Comparison of ENCODE assay signal across 23 cellular contexts in the genomic region with DNA sequence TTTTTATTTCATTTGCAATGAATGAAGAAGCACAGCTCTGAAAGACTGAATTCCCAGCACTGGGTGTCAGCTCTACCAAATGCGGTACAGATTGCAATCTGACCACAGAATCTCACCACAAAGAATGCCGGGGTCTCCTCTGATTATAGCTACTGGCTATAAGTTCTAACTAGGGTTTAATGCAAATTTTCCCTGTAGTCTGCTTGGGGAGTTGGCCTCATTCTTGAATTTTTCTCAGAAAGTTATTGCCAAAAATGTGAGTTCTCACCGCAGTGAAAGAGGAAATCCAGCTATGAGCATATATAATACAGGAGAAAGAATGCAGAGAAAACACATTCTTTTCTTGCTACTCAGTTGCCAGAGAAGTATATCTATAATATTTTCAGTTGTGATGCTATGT.
DNase-seq lines count a peak whose midpoint lies in the region; ATAC-seq and TF ChIP-seq lines count a peak whose summit lies in the region.
"Had no signal": no experiment of that assay in that cellular context is flagged by ENCODE, and none has a peak within 500 bp of the region (broad histone marks: within the 10 kb centered on the region; RNA-seq: fewer than 3 reads in every experiment).

No MANE protein-coding gene starts in this region.

- no peaks in the 10 kb centered on the region for H3K79me2 ChIP-seq in osteoblast (ENCODE audit: insufficient read depth, low read length)

- no peaks in the 10 kb centered on the region for H3K4me1 ChIP-seq in osteoblast (ENCODE audit: insufficient read depth, low read length)
- no peaks in the 10 kb centered on the region for H3K4me1 ChIP-seq in mucosa of descending colon (ENCODE audit: low read depth)
- H3K4me1 ChIP-seq: ascending aorta, neural progenitor cell, testis had no signal

- H3K9me3 ChIP-seq in osteoblast (ENCODE audit: low read depth, low read length), result no peaks in the 10 kb centered on the region
- H3K9me3 ChIP-seq in mucosa of descending colon, result peaks cover 2% of the 10 kb centered on the region
- H3K9me3 ChIP-seq: ascending aorta, testis had no signal

- TF ChIP-seq CTCF in choroid plexus epithelial cell (conservative IDR thresholded peaks at IDR 0.05; ENCODE audit: low read depth, low read length) (no peak), osteoblast (IDR thresholded peaks at IDR 0.05; ENCODE audit: extremely low read depth, low read depth, low read length) (no peak), mucosa of descending colon (IDR thresholded peaks at IDR 0.05) (no peak)

- ATAC-seq in HG03095 (IDR thresholded peaks at IDR 0.05; ENCODE audit: unreplicated experiment) (no peak), GM19463 (IDR thresholded peaks at IDR 0.05; ENCODE audit: unreplicated experiment) (no peak), mucosa of descending colon (no peak)
- ATAC-seq: CD8-positive, alpha-beta T cell; WTC11 had no signal

- no peaks in the 10 kb centered on the region for H3K36me3 ChIP-seq in osteoblast (ENCODE audit: insufficient read depth, low read length)
- no peaks in the 10 kb centered on the region for H3K36me3 ChIP-seq in mucosa of descending colon (ENCODE audit: low read depth)
- H3K36me3 ChIP-seq: ascending aorta, neural progenitor cell had no signal

- DNase-seq in EH (ENCODE audit: low read depth) (peak; percentile 71), OCI-M1 (lab: John Stamatoyannopoulos, UW) (peak; percentile 85), choroid plexus epithelial cell (ENCODE audit: low read depth) (peak; percentile 80), osteoblast (ENCODE audit: insufficient read length, low spot score, missing footprints) (peak; percentile 23), AML-193 (lab: John Stamatoyannopoulos, UW) (no peak), mucosa of descending colon (no peak)
- DNase-seq: activated CD4-positive, alpha-beta T cell treated with anti-CD3 and anti-CD28 coated beads, Interleukin-2, amount 50 U/mL, for 48 hours; activated naive CD4-positive, alpha-beta T cell treated with anti-CD3 and anti-CD28 coated beads, Interleukin-2, amount 50 U/mL, for 16 hours; activated T-cell treated with anti-CD3 and anti-CD28 coated beads, Interleukin-2, amount 50 U/mL, for 24 hours; CD8-positive, alpha-beta T cell; cortex of kidney; DMS79; Kasumi-1; NCI-H1105; NCI-H510A treated with DMSO at 0.1 percent for 48 hours; stimulated activated CD4-positive, alpha-beta T cell treated with anti-CD3 and anti-CD28 coated beads, Interleukin-12 subunit alpha, Interleukin-12 subunit beta, amount 100 ng/mL, for 4 hours; T-helper 1 cell; testis had no signal

- H2AFZ ChIP-seq in osteoblast (ENCODE audit: low read length), result no peak overlapping the region
- H2AFZ ChIP-seq: neural progenitor cell had no signal

- peak overlapping the region; percentile 29 for H3K4me2 ChIP-seq in osteoblast (ENCODE audit: insufficient read depth, low read length)
- H3K4me2 ChIP-seq: neural progenitor cell had no signal

- H3K4me3 ChIP-seq in choroid plexus epithelial cell (ENCODE audit: low read depth, low read length), result no peak overlapping the region
- peak overlapping the region; percentile 23 for H3K4me3 ChIP-seq in osteoblast (ENCODE audit: insufficient read depth, low read length)
- no peak overlapping the region for H3K4me3 ChIP-seq in mucosa of descending colon
- H3K4me3 ChIP-seq: ascending aorta, neural progenitor cell, testis had no signal

- no peaks in the 10 kb centered on the region for H3K27me3 ChIP-seq in osteoblast (ENCODE audit: insufficient read depth, low read length)
- H3K27me3 ChIP-seq: ascending aorta, neural progenitor cell, testis had no signal

- no peaks in the 10 kb centered on the region for H4K20me1 ChIP-seq in osteoblast (ENCODE audit: insufficient read depth, low read length)

- intact Hi-C loops in mucosa of descending colon (cut with DNase I, micrococcal nuclease), result no loop called here

- no peak overlapping the region for H3K27ac ChIP-seq in osteoblast (ENCODE audit: low read depth, low read length)
- H3K27ac ChIP-seq: ascending aorta, neural progenitor cell, testis had no signal

Comparison
In these comparisons a context has a peak if more than half of its experiments do, and no peak if none do; other contexts are left out.
1. DNase-seq: peak in EH (single experiment), OCI-M1 (single experiment), choroid plexus epithelial cell (single experiment) and osteoblast (single experiment); none in AML-193 (0 of 2) and mucosa of descending colon (0 of 3).